ENCODE assay signal across 21 cellular contexts in genomic region chr3:169324454-169324789, GRCh38.
DNase-seq lines count a peak whose midpoint lies in the region; ATAC-seq and TF ChIP-seq lines count a peak whose summit lies in the region.
"Had no signal": no experiment of that assay in that cellular context is flagged by ENCODE, and none has a peak within 500 bp of the region (broad histone marks: within the 10 kb centered on the region; RNA-seq: fewer than 3 reads in every experiment).

No MANE protein-coding gene starts in this region.

- TF ChIP-seq POLR2A in sigmoid colon (IDR thresholded peaks at IDR 0.05): no peak

- H3K9me3 ChIP-seq in sigmoid colon: no peaks in the 10 kb centered on the region
- H3K9me3 ChIP-seq: gastrocnemius medialis, HAP-1, suprapubic skin had no signal

- no peak for ATAC-seq in GM23338
- ATAC-seq in GM18519 (IDR thresholded peaks at IDR 0.05; ENCODE audit: low FRiP score, unreplicated experiment): no peak
- ATAC-seq: activated CD4-positive, alpha-beta T cell treated with anti-CD3 and anti-CD28 coated beads for 36 hours; activated T-cell treated with anti-CD3 and anti-CD28 coated beads, Interleukin-2, amount 50 U/mL, for 4 hours; gastrocnemius medialis had no signal

- H3K9me2 ChIP-seq in GM23338 (ENCODE audit: insufficient read depth): no peaks in the 10 kb centered on the region; the same call in 1 of the 2 replicates

- H3K4me3 Mint-ChIP-seq in GM23338: no peak overlapping the region
- peak overlapping the region; percentile 48 for H3K4me3 Mint-ChIP-seq in chondrocyte (ENCODE audit: unreplicated experiment)
- H3K4me3 Mint-ChIP-seq: activated CD4-positive, alpha-beta T cell treated with anti-CD3 and anti-CD28 coated beads for 36 hours; activated T-cell treated with anti-CD3 and anti-CD28 coated beads, Interleukin-2, amount 50 U/mL, for 4 hours; CD4-positive, CD25-positive, alpha-beta regulatory T cell had no signal

- no peak for TF ChIP-seq CTCF in GM23338 (conservative IDR thresholded peaks at IDR 0.05; ENCODE audit: low read depth in 2 of 2)
- TF ChIP-seq CTCF in chondrocyte (IDR thresholded peaks at IDR 0.05): no peak
- no peak for TF ChIP-seq CTCF in sigmoid colon (IDR thresholded peaks at IDR 0.05)

- no peaks in the 10 kb centered on the region for H4K20me1 ChIP-seq in GM23338 (replicated peaks; ENCODE audit: insufficient read depth)

- H2AFZ ChIP-seq in GM23338: peak overlapping the region; percentile 30; the same call in 1 of the 2 replicates

- H3K4me1 ChIP-seq in GM23338 (ENCODE audit: insufficient read depth) (no peaks in the 10 kb centered on the region), sigmoid colon (peaks cover 0 to 22% (median 20%) of the 10 kb centered on the region in 4 donors)
- H3K4me1 ChIP-seq: HAP-1 had no signal

- H3K4me3 ChIP-seq in GM23338: no peak overlapping the region
- peak overlapping the region in 1 of 4 donors; percentile 27 for H3K4me3 ChIP-seq in sigmoid colon
- H3K4me3 ChIP-seq: HAP-1, suprapubic skin had no signal

- H3K27ac ChIP-seq in GM23338 (ENCODE audit: low read depth): no peak overlapping the region
- peak overlapping the region; percentile 51 to 81 (median 68) for H3K27ac ChIP-seq in sigmoid colon
- H3K27ac ChIP-seq: suprapubic skin had no signal

- H3K36me3 ChIP-seq in GM23338 (ENCODE audit: insufficient read depth) (no peaks in the 10 kb centered on the region), sigmoid colon (no peaks in the 10 kb centered on the region)
- H3K36me3 ChIP-seq: gastrocnemius medialis, HAP-1, suprapubic skin had no signal

- no peak overlapping the region for H3K4me2 ChIP-seq in GM23338

- no peaks in the 10 kb centered on the region for H3K9me3 Mint-ChIP-seq in GM23338
- H3K9me3 Mint-ChIP-seq in chondrocyte (ENCODE audit: low read depth): no peaks in the 10 kb centered on the region
- H3K9me3 Mint-ChIP-seq: activated T-cell treated with anti-CD3 and anti-CD28 coated beads, Interleukin-2, amount 50 U/mL, for 4 hours had no signal

- 61 to 83% methylated on average over 7 of the region's 7 CpGs for WGBS in sigmoid colon, 2 donors

- H3K27me3 ChIP-seq in GM23338 (ENCODE audit: insufficient read depth) (no peaks in the 10 kb centered on the region), sigmoid colon (no peaks in the 10 kb centered on the region)
- H3K27me3 ChIP-seq: gastrocnemius medialis, suprapubic skin had no signal

- H3F3A ChIP-seq in GM23338 (replicated peaks; ENCODE audit: low read depth): no peaks in the 10 kb centered on the region

- DNase-seq in GM23338 (ENCODE audit: low spot score) (no peak), chondrocyte (ENCODE audit: low spot score) (no peak), globus pallidus (ENCODE audit: low spot score) (peak; percentile 11), sigmoid colon (no peak), SHP77 (lab: John Stamatoyannopoulos, UW) (no peak), NCI-H2107 treated with DMSO at 0.1 percent for 48 hours (lab: John Stamatoyannopoulos, UW; ENCODE audit: unreplicated experiment) (no peak)
- no peak for DNase-seq in stimulated activated CD4-positive, alpha-beta T cell treated with anti-CD3 and anti-CD28 coated beads, Interleukin-2, amount 100 ng/mL, for 24 hours
- DNase-seq: activated CD4-positive, alpha-beta T cell treated with anti-CD3 and anti-CD28 coated beads for 36 hours; activated naive CD4-positive, alpha-beta T cell; activated T-cell treated with anti-CD3 and anti-CD28 coated beads, Interleukin-2, amount 50 U/mL, for 4 hours; CD4-positive, CD25-positive, alpha-beta regulatory T cell; DMS153; erythroblast; gastrocnemius medialis; KBM-7; NCI-H1694; NCI-H69; SIG-M5 had no signal

- H3K36me3 Mint-ChIP-seq in GM23338 (ENCODE audit: low read depth) (no peaks in the 10 kb centered on the region), chondrocyte (ENCODE audit: low read depth) (no peaks in the 10 kb centered on the region)
- H3K36me3 Mint-ChIP-seq: CD4-positive, CD25-positive, alpha-beta regulatory T cell had no signal

- no peaks in the 10 kb centered on the region for H3K79me2 ChIP-seq in GM23338 (replicated peaks; ENCODE audit: insufficient read depth)

- H3K27me3 Mint-ChIP-seq in GM23338 (ENCODE audit: insufficient read depth, low read depth, poor library complexity) (peaks cover 2% of the 10 kb centered on the region), chondrocyte (ENCODE audit: low read depth) (no peaks in the 10 kb centered on the region)
- H3K27me3 Mint-ChIP-seq: CD4-positive, CD25-positive, alpha-beta regulatory T cell had no signal

- no peak for TF ChIP-seq EP300 in sigmoid colon (IDR thresholded peaks at IDR 0.05)

- intact Hi-C loops in sigmoid colon (cut with DNase I): no loop called here

- H3K27ac Mint-ChIP-seq in GM23338 (no peak overlapping the region), chondrocyte (ENCODE audit: unreplicated experiment) (peak overlapping the region; percentile 86)
- H3K27ac Mint-ChIP-seq: activated CD4-positive, alpha-beta T cell treated with anti-CD3 and anti-CD28 coated beads for 36 hours; CD4-positive, CD25-positive, alpha-beta regulatory T cell had no signal

- H3K4me1 Mint-ChIP-seq in GM23338 (peaks cover 7% of the 10 kb centered on the region; the same call in 2 of the 3 replicates), chondrocyte (ENCODE audit: low read depth) (peaks cover 16% of the 10 kb centered on the region)
- H3K4me1 Mint-ChIP-seq: activated CD4-positive, alpha-beta T cell treated with anti-CD3 and anti-CD28 coated beads for 36 hours; CD4-positive, CD25-positive, alpha-beta regulatory T cell had no signal

TF ChIP-seq in GM23338, 12 proteins besides CTCF, POLR2A, EP300 and RAD21:
- TF ChIP-seq CREB1 (CRISPR knock-in tag; IDR thresholded peaks at IDR 0.05; ENCODE audit: low read depth): no peak
- no peak for TF ChIP-seq ZNF331 (CRISPR knock-in tag; IDR thresholded peaks at IDR 0.05; ENCODE audit: low read depth)
- no peak for TF ChIP-seq NANOG (IDR thresholded peaks at IDR 0.05; ENCODE audit: borderline replicate concordance)
- no peak for TF ChIP-seq POLR2AphosphoS5 (IDR thresholded peaks at IDR 0.05; ENCODE audit: low read depth)
- no peak for TF ChIP-seq STAT1 (IDR thresholded peaks at IDR 0.05; ENCODE audit: unreplicated experiment)
- TF ChIP-seq EZH2phosphoT487 (IDR thresholded peaks at IDR 0.05; ENCODE audit: unreplicated experiment): no peak
- TF ChIP-seq ZNF114 (CRISPR knock-in tag; IDR thresholded peaks at IDR 0.05): no peak
- no peak for TF ChIP-seq JUNB (IDR thresholded peaks at IDR 0.05; ENCODE audit: unreplicated experiment)
